19 cellular contexts compared by ENCODE assay signal in the genomic region with DNA sequence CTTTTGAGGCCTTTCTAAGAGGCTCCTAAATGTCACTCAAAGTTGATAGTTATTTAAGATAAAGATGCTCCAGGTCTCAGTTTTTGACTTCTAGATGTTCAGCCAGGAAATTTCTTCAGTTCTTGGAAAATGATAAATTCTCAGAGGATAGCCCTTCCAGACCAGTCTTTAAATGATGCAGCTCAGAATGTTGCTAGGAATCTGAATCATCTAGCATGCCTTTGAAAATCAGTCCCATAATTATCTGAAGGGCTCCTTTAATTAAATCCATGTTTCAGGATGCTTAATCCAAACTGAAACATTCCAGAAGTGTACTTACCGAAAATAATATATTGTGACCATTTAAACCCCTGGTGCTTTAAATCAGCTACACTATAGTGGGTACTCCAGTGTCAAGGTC.
DNase-seq lines count a peak whose midpoint lies in the region; ATAC-seq, FAIRE-seq and TF ChIP-seq lines count a peak whose summit lies in the region.
"Had no signal": no experiment of that assay in that cellular context is flagged by ENCODE, and none has a peak within 500 bp of the region (broad histone marks: within the 10 kb centered on the region; RNA-seq: fewer than 3 reads in every experiment).

No MANE protein-coding gene starts in this region.

- H3K23ac ChIP-seq in IMR-90 (ENCODE audit: low read depth, low read length): no peak overlapping the region

- no peaks in the 10 kb centered on the region for H3K9me2 ChIP-seq in Karpas-422 (replicated peaks; ENCODE audit: insufficient read depth, low read length)

- peak overlapping the region; percentile 81 for H3K4ac ChIP-seq in IMR-90 (ENCODE audit: low read depth, low read length)

- peak overlapping the region; percentile 92 for H2BK120ac ChIP-seq in IMR-90 (ENCODE audit: low read depth, low read length)

- WGBS in IMR-90 (ENCODE audit: extremely low coverage in 2 of 2, insufficient read length in 1 of 2), 2 experiments: no CpG with 5 or more reads among the region's 1 CpG

- peak; percentile 41 for ATAC-seq in IMR-90 (ENCODE audit: low read depth)
- ATAC-seq: HepG2 had no signal

- CTCF ChIA-PET in IMR-90 (lab: Yijun Ruan, JAX): interaction anchor here (1.7 kb wide), 1 partner anchor 8 kb away, joined by 7 read pairs; no protein-coding TSS in a partner anchor
- CTCF ChIA-PET in endothelial cell of umbilical vein (lab: Charles Lee): interaction anchor here (0.6 to 2.0 kb wide), 3 partner anchors 13 to 1889 kb away, joined by 3 to 11 read pairs (median 8); no protein-coding TSS in a partner anchor

- no peaks in the 10 kb centered on the region for H3K27me3 Mint-ChIP-seq in mesothelial cell of epicardium (ENCODE audit: low read depth)
- H3K27me3 Mint-ChIP-seq in activated naive CD8-positive, alpha-beta T cell treated with anti-CD3 and anti-CD28 coated beads for 36 hours: no peaks in the 10 kb centered on the region
- H3K27me3 Mint-ChIP-seq: B cell; CD4-positive, alpha-beta memory T cell had no signal

- no peak for FAIRE-seq in endothelial cell of umbilical vein (lab: Jason Lieb, UNC)
- FAIRE-seq: HepG2 had no signal

- intact Hi-C loops in IMR-90 (cut with micrococcal nuclease): loop anchor here (10.0 kb wide), 1 partner anchor 111 kb away; a partner anchor contains a TSS
- intact Hi-C loops in endothelial cell of umbilical vein (cut with micrococcal nuclease): no loop called here

- peaks cover 10% of the 10 kb centered on the region for H3K9me3 Mint-ChIP-seq in mesothelial cell of epicardium
- H3K9me3 Mint-ChIP-seq in activated naive CD8-positive, alpha-beta T cell treated with anti-CD3 and anti-CD28 coated beads for 36 hours: no peaks in the 10 kb centered on the region

- TF ChIP-seq RAD21 in IMR-90 (IDR thresholded peaks at IDR 0.05; ENCODE audit: low read length): no peak

- H4K8ac ChIP-seq in IMR-90 (ENCODE audit: low read depth in 2 of 2, low read length in 2 of 2): peak overlapping the region in 1 of 2 experiments; percentile 65; a peak in 2 of 4 replicates

- no peak overlapping the region for H2BK15ac ChIP-seq in IMR-90 (ENCODE audit: low read depth, low read length)

- H2BK20ac ChIP-seq in IMR-90 (ENCODE audit: low read depth, low read length): peak overlapping the region; percentile 86

- peak overlapping the region; percentile 69; the same call in 1 of the 2 replicates for H4K5ac ChIP-seq in IMR-90 (ENCODE audit: low read depth, low read length)

- no peaks in the 10 kb centered on the region for H3K79me1 ChIP-seq in IMR-90 (ENCODE audit: low read depth in 1 of 2, low read length in 2 of 2)

- H3K9me3 ChIP-seq in IMR-90 (ENCODE audit: control insufficient read depth, insufficient read depth, low read length): no peaks in the 10 kb centered on the region
- H3K9me3 ChIP-seq in endothelial cell of umbilical vein (replicated peaks; ENCODE audit: control insufficient read depth, insufficient read depth, low read length): no peaks in the 10 kb centered on the region
- no peaks in the 10 kb centered on the region for H3K9me3 ChIP-seq in SJCRH30 (replicated peaks)
- H3K9me3 ChIP-seq in Karpas-422 (ENCODE audit: low read length): no peaks in the 10 kb centered on the region

- peak overlapping the region; percentile 77; the same call in 1 of the 2 replicates for H3K56ac ChIP-seq in IMR-90 (ENCODE audit: extremely low read depth, insufficient read depth, low read length)

- H3K18ac ChIP-seq in IMR-90 (ENCODE audit: low read depth, low read length): peak overlapping the region; percentile 88

- H3K27me3 ChIP-seq in ACC112 (ENCODE audit: insufficient read depth, low read length): no peaks in the 10 kb centered on the region
- no peaks in the 10 kb centered on the region for H3K27me3 ChIP-seq in IMR-90 (ENCODE audit: control insufficient read depth, insufficient read depth, low read length)
- no peaks in the 10 kb centered on the region for H3K27me3 ChIP-seq in endothelial cell of umbilical vein (ENCODE audit: control insufficient read depth in 2 of 2, insufficient read depth in 2 of 2, low read length in 2 of 2)
- peaks cover 3% of the 10 kb centered on the region; the same call in 1 of the 2 replicates for H3K27me3 ChIP-seq in SJCRH30
- no peaks in the 10 kb centered on the region for H3K27me3 ChIP-seq in Karpas-422 (ENCODE audit: low read length)

- H3K14ac ChIP-seq in IMR-90 (replicated peaks; ENCODE audit: low read depth, low read length): peak overlapping the region; percentile 71; the same call in 1 of the 2 replicates

- H3K79me2 ChIP-seq in ACC112 (ENCODE audit: control insufficient read depth, insufficient read depth, low read length, unreplicated experiment): no peaks in the 10 kb centered on the region
- no peaks in the 10 kb centered on the region for H3K79me2 ChIP-seq in endothelial cell of umbilical vein (ENCODE audit: control insufficient read depth, insufficient read depth, low read length)
- no peaks in the 10 kb centered on the region for H3K79me2 ChIP-seq in Karpas-422 (ENCODE audit: low read length)

- in situ Hi-C loops in IMR-90 (cut with MboI; ENCODE audit: low sequenced_read_pairs): no loop called here

- H4K20me1 ChIP-seq in IMR-90 (ENCODE audit: insufficient read depth, low read length) (no peaks in the 10 kb centered on the region), endothelial cell of umbilical vein (replicated peaks; ENCODE audit: control insufficient read depth, extremely low read depth, insufficient read depth, low read length) (no peaks in the 10 kb centered on the region), Karpas-422 (ENCODE audit: insufficient read depth, low read depth, low read length) (no peaks in the 10 kb centered on the region)

- POLR2A ChIA-PET in IMR-90 (lab: Charles Lee; ENCODE audit: unreplicated experiment) (no interaction called here), endothelial cell of umbilical vein (lab: Charles Lee) (no interaction called here)

- H3K4me3 ChIP-seq in ACC112 (ENCODE audit: low read depth, low read length): peak overlapping the region; percentile 76
- no peak overlapping the region for H3K4me3 ChIP-seq in IMR-90 (ENCODE audit: insufficient read depth, low read depth, low read length)
- no peak overlapping the region for H3K4me3 ChIP-seq in endothelial cell of umbilical vein (replicated peaks in 1 of 3; ENCODE audit: insufficient read depth in 1 of 3, low read depth in 1 of 3, low read length in 3 of 3)
- H3K4me3 ChIP-seq in SJCRH30: no peak overlapping the region
- no peak overlapping the region for H3K4me3 ChIP-seq in Karpas-422 (ENCODE audit: low read length)

- H3K9me1 ChIP-seq in IMR-90 (ENCODE audit: insufficient read depth, low read length) (no peaks in the 10 kb centered on the region), endothelial cell of umbilical vein (replicated peaks; ENCODE audit: control insufficient read depth, extremely low read depth, insufficient read depth, low read length) (no peaks in the 10 kb centered on the region)

- no peak overlapping the region for H3K4me3 Mint-ChIP-seq in mesothelial cell of epicardium
- H3K4me3 Mint-ChIP-seq in activated naive CD8-positive, alpha-beta T cell treated with anti-CD3 and anti-CD28 coated beads for 36 hours: no peak overlapping the region
- H3K4me3 Mint-ChIP-seq: B cell; CD4-positive, alpha-beta memory T cell had no signal

- H3K36me3 Mint-ChIP-seq in mesothelial cell of epicardium: no peaks in the 10 kb centered on the region
- H3K36me3 Mint-ChIP-seq in activated naive CD8-positive, alpha-beta T cell treated with anti-CD3 and anti-CD28 coated beads for 36 hours: no peaks in the 10 kb centered on the region
- H3K36me3 Mint-ChIP-seq: CD4-positive, alpha-beta memory T cell had no signal

- H3K4me1 Mint-ChIP-seq in mesothelial cell of epicardium: peaks cover 33% of the 10 kb centered on the region
- H3K4me1 Mint-ChIP-seq in activated naive CD8-positive, alpha-beta T cell treated with anti-CD3 and anti-CD28 coated beads for 36 hours: no peaks in the 10 kb centered on the region
- H3K4me1 Mint-ChIP-seq: B cell; CD4-positive, alpha-beta memory T cell had no signal

- dilution Hi-C loops in IMR-90 (cut with HindIII; ENCODE audit: low sequenced_read_pairs, unreplicated experiment) (no loop called here), endothelial cell of umbilical vein (cut with MboI; ENCODE audit: extremely low pct_ligation_motif_present, low sequenced_read_pairs) (no loop called here)

- peak overlapping the region; percentile 34 for H3K27ac Mint-ChIP-seq in mesothelial cell of epicardium
- H3K27ac Mint-ChIP-seq in activated naive CD8-positive, alpha-beta T cell treated with anti-CD3 and anti-CD28 coated beads for 36 hours: no peak overlapping the region
- H3K27ac Mint-ChIP-seq: B cell; CD4-positive, alpha-beta memory T cell had no signal

- peak; percentile 28 for DNase-seq in IMR-90
- no peak for DNase-seq in endothelial cell of umbilical vein (ENCODE audit: low read depth, low spot score)
- DNase-seq in mesothelial cell of epicardium (ENCODE audit: low spot score in 2 of 2, unreplicated experiment in 2 of 2): no peak
- no peak for DNase-seq in NCI-H2227 treated with DMSO at 0.1 percent for 48 hours (lab: John Stamatoyannopoulos, UW)
- no peak for DNase-seq in SJCRH30
- no peak for DNase-seq in activated naive CD8-positive, alpha-beta T cell treated with anti-CD3 and anti-CD28 coated beads for 36 hours
- no peak for DNase-seq in Karpas-422
- DNase-seq: CD4-positive, alpha-beta memory T cell; H7; Kasumi-1; MV-4-11; NCI-H1436; NCI-H2081 treated with DMSO at 0.1 percent for 48 hours; NCI-H526 treated with DMSO at 0.1 percent for 48 hours; NK-92 treated with Interleukin-12 subunit alpha and Interleukin-12 subunit beta, amount 100 ng/mL, for 24 hours had no signal

- H3K27ac ChIP-seq in ACC112 (ENCODE audit: low read depth, low read length) (peak overlapping the region; percentile 79), IMR-90 (ENCODE audit: insufficient read depth, low read length) (peak overlapping the region; percentile 56; the same call in 1 of the 2 replicates), endothelial cell of umbilical vein (ENCODE audit: insufficient read depth, low read depth, low read length) (no peak overlapping the region), SJCRH30 (no peak overlapping the region), Karpas-422 (ENCODE audit: low read length) (no peak overlapping the region)
- H3K27ac ChIP-seq: RWPE1 had no signal

- no peak overlapping the region for H2AK5ac ChIP-seq in IMR-90 (ENCODE audit: low read depth, low read length)

- BruUV-seq in IMR-90 (replicated peaks; lab: Mats Ljungman, UMichigan): no TSS peak
- BruUV-seq in endothelial cell of umbilical vein (replicated peaks; lab: Mats Ljungman, UMichigan): no TSS peak

- peak overlapping the region; percentile 46; the same call in 1 of the 2 replicates for H3K9ac ChIP-seq in IMR-90 (ENCODE audit: low read depth, low read length)
- no peak overlapping the region for H3K9ac ChIP-seq in endothelial cell of umbilical vein (replicated peaks; ENCODE audit: extremely low read depth, insufficient read depth, low read length)
- H3K9ac ChIP-seq in Karpas-422 (ENCODE audit: low read length): no peak overlapping the region

- peak overlapping the region; percentile 80; the same call in 1 of the 2 replicates for H4K91ac ChIP-seq in IMR-90 (ENCODE audit: insufficient read depth, low read depth, low read length)

- H2AK9ac ChIP-seq in IMR-90 (replicated peaks; ENCODE audit: low read depth, low read length, poor library complexity): no peak overlapping the region

- peaks cover 37% of the 10 kb centered on the region for H3K4me1 ChIP-seq in ACC112 (ENCODE audit: control insufficient read depth, insufficient read depth, low read length, unreplicated experiment)
- H3K4me1 ChIP-seq in IMR-90 (ENCODE audit: control insufficient read depth, insufficient read depth, low read length): peaks cover 2% of the 10 kb centered on the region; the same call in 1 of the 2 replicates
- peaks cover 22% of the 10 kb centered on the region for H3K4me1 ChIP-seq in endothelial cell of umbilical vein (ENCODE audit: control insufficient read depth, extremely low read depth, insufficient read depth, low read length)
- H3K4me1 ChIP-seq in SJCRH30: no peaks in the 10 kb centered on the region
- no peaks in the 10 kb centered on the region for H3K4me1 ChIP-seq in Karpas-422 (ENCODE audit: low read length)

- H3K36me3 ChIP-seq in ACC112 (ENCODE audit: insufficient read depth, low read length): no peaks in the 10 kb centered on the region
- H3K36me3 ChIP-seq in IMR-90 (ENCODE audit: control insufficient read depth, insufficient read depth, low read length): no peaks in the 10 kb centered on the region
- no peaks in the 10 kb centered on the region for H3K36me3 ChIP-seq in endothelial cell of umbilical vein (ENCODE audit: control insufficient read depth in 2 of 2, extremely low read depth in 1 of 2, insufficient read depth in 2 of 2, low read length in 2 of 2)
- H3K36me3 ChIP-seq in SJCRH30: no peaks in the 10 kb centered on the region
- H3K36me3 ChIP-seq in Karpas-422 (ENCODE audit: insufficient read depth, low read length): no peaks in the 10 kb centered on the region

- H3K4me2 ChIP-seq in IMR-90 (ENCODE audit: low read depth, low read length) (peak overlapping the region; percentile 48; the same call in 1 of the 2 replicates), endothelial cell of umbilical vein (ENCODE audit: insufficient read depth, low read length) (no peak overlapping the region), Karpas-422 (ENCODE audit: low read depth, low read length, poor library complexity, severe bottlenecking) (no peak overlapping the region)

- no peak for TF ChIP-seq CTCF in IMR-90 (conservative IDR thresholded peaks at IDR 0.05; ENCODE audit: low read depth, low read length)
- TF ChIP-seq CTCF in endothelial cell of umbilical vein (IDR thresholded peaks at IDR 0.05; ENCODE audit: extremely low read depth in 1 of 2, insufficient read depth in 1 of 2, low read depth in 1 of 2, low read length in 2 of 2): no peak
- TF ChIP-seq CTCF in mesothelial cell of epicardium (IDR thresholded peaks at IDR 0.05; ENCODE audit: unreplicated experiment): no peak

- TF ChIP-seq POLR2A in IMR-90 (IDR thresholded peaks at IDR 0.05; ENCODE audit: low read depth, low read length) (no peak), endothelial cell of umbilical vein (IDR thresholded peaks at IDR 0.05; ENCODE audit: low read depth, low read length) (no peak)

- peak overlapping the region; percentile 96 for H2AFZ ChIP-seq in ACC112 (ENCODE audit: low read length, unreplicated experiment)
- H2AFZ ChIP-seq in IMR-90 (replicated peaks; ENCODE audit: low read length, poor library complexity): no peak overlapping the region
- H2AFZ ChIP-seq in endothelial cell of umbilical vein (ENCODE audit: low read depth, low read length): peak overlapping the region; percentile 10
- no peak overlapping the region for H2AFZ ChIP-seq in Karpas-422 (ENCODE audit: low read length)

- H2BK5ac ChIP-seq in IMR-90 (ENCODE audit: low read depth, low read length, poor library complexity, severe bottlenecking): peak overlapping the region; percentile 94

Comparison
In these comparisons a context has a peak if more than half of its experiments do, and no peak if none do; other contexts are left out.
1. H2AFZ ChIP-seq: peak in ACC112 (single experiment) and endothelial cell of umbilical vein (single experiment); none in IMR-90 (single experiment) and Karpas-422 (single experiment).
2. H3K27ac ChIP-seq: peak in ACC112 (single experiment) and IMR-90 (single experiment); none in endothelial cell of umbilical vein (single experiment), SJCRH30 (single experiment) and Karpas-422 (single experiment).